8 cellular contexts compared by ENCODE assay signal in the genomic region with DNA sequence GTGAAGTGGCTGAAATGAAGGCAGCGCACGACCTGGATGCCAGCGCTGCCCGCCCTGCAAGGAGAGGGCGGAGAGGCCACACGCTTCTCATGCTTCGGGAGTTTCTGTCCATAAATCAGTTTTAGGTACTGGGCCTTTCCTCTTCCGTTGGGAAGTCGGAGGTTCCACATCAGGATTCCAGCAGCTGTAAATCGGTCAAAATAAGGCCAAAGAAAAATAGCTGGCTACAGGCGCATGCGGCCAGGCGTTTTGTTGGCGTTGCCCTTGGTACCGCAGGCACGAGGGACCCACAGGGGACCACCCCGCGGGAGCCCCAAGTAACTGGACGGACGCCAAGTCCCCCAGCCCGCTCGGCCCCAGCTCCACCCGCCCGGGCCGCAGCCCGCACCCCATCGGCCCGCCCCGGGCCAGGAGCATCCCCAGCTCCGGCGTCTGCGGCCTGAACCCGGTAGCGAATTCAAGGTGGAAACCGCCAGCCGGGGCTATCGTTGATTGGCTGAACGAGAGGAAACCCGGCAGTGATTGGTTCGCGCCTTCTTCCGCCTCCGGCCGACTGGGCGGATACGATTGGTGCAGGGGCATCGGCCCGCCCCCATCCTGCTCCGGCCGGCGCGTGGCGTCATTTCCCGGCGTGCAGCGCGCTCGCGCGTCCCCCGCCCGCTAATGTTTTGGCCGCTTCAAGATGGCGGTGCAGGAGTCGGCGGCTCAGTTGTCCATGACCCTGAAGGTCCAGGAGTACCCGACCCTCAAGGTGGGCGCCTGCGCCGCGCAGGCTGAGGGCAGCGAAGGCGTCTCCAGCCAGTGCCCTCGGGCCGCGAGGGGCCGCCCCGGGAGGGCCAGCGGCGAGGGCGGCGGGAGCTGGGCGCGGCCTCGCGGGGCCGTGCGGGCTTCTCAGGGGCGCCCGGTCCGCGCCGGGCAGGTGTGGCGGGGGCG. TPM values are rescaled to one million over a fixed set of nuclear protein-coding genes. Genes with fewer than 3 reads are reported as not detected.
DNase-seq lines count a peak whose midpoint lies in the region; ATAC-seq and TF ChIP-seq lines count a peak whose summit lies in the region.

Gene MAEA, plus strand, starts transcription at position 660 of the 933 bp plus-strand sequence. Its CDS starts 23 bp downstream, at position 683.

- H3K27me3 ChIP-seq in ACC112 (ENCODE audit: insufficient read depth, low read length) (no peaks in the 10 kb centered on the region), breast epithelium (no peaks in the 10 kb centered on the region), skeletal muscle tissue (ENCODE audit: control insufficient read depth in 3 of 3, insufficient read depth in 3 of 3, low read length in 3 of 3) (no peaks in the 10 kb centered on the region)

- H3K36me3 ChIP-seq in ACC112 (ENCODE audit: insufficient read depth, low read length) = no peaks in the 10 kb centered on the region
- H3K36me3 ChIP-seq in breast epithelium = no peaks in the 10 kb centered on the region
- peaks cover 0 to 2% (median 0%) of the 10 kb centered on the region in 3 donors for H3K36me3 ChIP-seq in skeletal muscle tissue (ENCODE audit: control insufficient read depth in 3 of 3, insufficient read depth in 3 of 3, low read length in 3 of 3)

- H3K4me3 ChIP-seq in ACC112 (ENCODE audit: low read depth, low read length) (peak within 1 kb of the TSS; percentile 96), breast epithelium (peak within 1 kb of the TSS; percentile 78 to 93 (median 84)), iPS-18c (ENCODE audit: insufficient read depth, low read depth, low read length) (peak within 1 kb of the TSS; percentile 84), skeletal muscle tissue (ENCODE audit: low read length in 3 of 3) (peak within 1 kb of the TSS; percentile 76 to 86 (median 81))

- TF ChIP-seq CTCF in VCaP (conservative IDR thresholded peaks at IDR 0.05) (no peak), breast epithelium (IDR thresholded peaks at IDR 0.05) (no peak)

- DNase-seq in NCI-H2196 treated with DMSO at 0.1 percent for 48 hours (lab: John Stamatoyannopoulos, UW; ENCODE audit: unreplicated experiment) (peak; percentile 96), breast epithelium (ENCODE audit: low spot score in 2 of 2) (peak; percentile 97 to 99)

- H3K9me3 ChIP-seq in breast epithelium (no peaks in the 10 kb centered on the region), iPS-18c (ENCODE audit: control insufficient read depth, insufficient read depth, low read length) (peaks cover 8% of the 10 kb centered on the region), skeletal muscle tissue (ENCODE audit: control insufficient read depth in 3 of 3, low read length in 3 of 3) (no peaks in the 10 kb centered on the region)

- H3K4me1 ChIP-seq in ACC112 (ENCODE audit: control insufficient read depth, insufficient read depth, low read length, unreplicated experiment) = peaks cover 18% of the 10 kb centered on the region
- peaks cover 13 to 22% of the 10 kb centered on the region in 2 donors for H3K4me1 ChIP-seq in breast epithelium
- H3K4me1 ChIP-seq in skeletal muscle tissue (ENCODE audit: control insufficient read depth in 3 of 3, insufficient read depth in 3 of 3, low read length in 3 of 3) = peaks cover 35 to 46% (median 39%) of the 10 kb centered on the region in 3 donors

- TF ChIP-seq POLR2A in breast epithelium (IDR thresholded peaks at IDR 0.05) = peak; percentile 7

- H2AFZ ChIP-seq in ACC112 (ENCODE audit: low read length, unreplicated experiment) = peak within 1 kb of the TSS; percentile 90

- H3K79me2 ChIP-seq in ACC112 (ENCODE audit: control insufficient read depth, insufficient read depth, low read length, unreplicated experiment) = peaks cover 46% of the 10 kb centered on the region

- H3K9ac ChIP-seq in skeletal muscle tissue (ENCODE audit: low read depth in 1 of 3, low read length in 3 of 3) = peak within 1 kb of the TSS; percentile 93 to 96 (median 93)

- intact Hi-C loops in breast epithelium (cut with DNase I; ENCODE audit: low total_unique reads) = loop anchor here (1.0 kb wide), 1 partner anchor 39 kb away; no protein-coding TSS in a partner anchor

- H3K27ac ChIP-seq in ACC112 (ENCODE audit: low read depth, low read length) (peak within 1 kb of the TSS; percentile 41), VCaP (peak within 1 kb of the TSS; percentile 92), breast epithelium (peak within 1 kb of the TSS; percentile 93 to 95), skeletal muscle tissue (ENCODE audit: low read depth, low read length) (peak within 1 kb of the TSS; percentile 84)

- ATAC-seq in GM18870 (IDR thresholded peaks at IDR 0.05; ENCODE audit: unreplicated experiment) = peak; percentile 94
- peak; percentile 94 for ATAC-seq in HG03135 (IDR thresholded peaks at IDR 0.05; ENCODE audit: unreplicated experiment)

RNA-seq across cellular contexts. Expression of gene MAEA, which starts in this region (rescaled TPM):
- total RNA-seq in breast epithelium (10 to 100 TPM; 49.9 to 76.7 (median 62.3) TPM), skeletal muscle tissue (24.5 TPM)

Comparison
In these comparisons a context has a peak if more than half of its experiments do, and no peak if none do; other contexts are left out.
1. Peak in every context shown above with its lines: DNase-seq, ATAC-seq, H3K4me3 ChIP-seq and H3K27ac ChIP-seq.
2. H3K27ac ChIP-seq: peak in every context shown above with its lines; median percentile 94 in breast epithelium; 92 in VCaP; 84 in skeletal muscle tissue; 41 in ACC112.